8 cellular contexts compared by ENCODE assay signal in the genomic region with DNA sequence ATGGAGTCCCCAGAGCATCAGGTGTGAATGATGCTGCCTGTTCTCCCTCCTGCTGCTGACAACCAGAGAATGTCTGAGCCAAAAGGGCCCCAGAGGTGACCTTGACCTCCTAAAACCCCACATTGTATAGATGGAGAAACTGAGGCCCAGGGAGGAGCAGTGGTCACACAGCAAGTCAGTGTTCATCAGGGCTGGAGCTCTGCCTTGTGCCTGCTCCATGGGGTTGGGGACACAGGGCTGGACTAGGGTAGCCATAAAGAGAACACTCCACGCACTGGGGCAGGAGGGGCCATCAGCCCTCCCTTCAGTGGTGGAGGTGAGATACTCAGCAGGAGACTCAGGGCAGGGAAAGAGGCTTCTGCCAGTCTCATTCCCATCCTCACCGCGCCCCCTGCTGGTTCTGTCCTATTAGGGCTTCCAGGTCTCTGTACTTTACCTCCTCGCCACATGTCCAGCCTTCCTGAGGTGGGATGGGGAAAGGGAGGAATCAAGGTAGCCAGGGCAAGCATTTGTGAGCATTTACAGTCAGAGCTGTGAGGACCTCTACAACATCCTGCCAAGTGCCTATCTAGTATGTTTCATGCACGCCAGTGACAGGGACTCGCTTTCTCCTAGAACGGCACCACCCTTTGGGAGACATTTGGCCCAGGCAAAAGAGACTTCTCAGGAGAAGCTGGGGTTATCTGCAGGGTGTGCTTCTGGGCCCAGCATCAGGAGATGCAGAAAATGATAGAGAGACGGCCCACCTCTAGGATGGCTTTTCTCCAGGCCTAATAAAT. TPM values are rescaled to one million over a fixed set of nuclear protein-coding genes. Genes with fewer than 3 reads are reported as not detected.
DNase-seq lines count a peak whose midpoint lies in the region; ATAC-seq, FAIRE-seq and TF ChIP-seq lines count a peak whose summit lies in the region.

No MANE protein-coding gene starts in this region.

- peak; percentile 70 to 74 for ATAC-seq in activated naive CD4-positive, alpha-beta T cell treated with anti-CD3 and anti-CD28 coated beads, Interleukin-2, amount 50 U/mL, for 72 hours
- ATAC-seq in Right ventricle myocardium superior (ENCODE audit: poor library complexity), result peak; percentile 79
- ATAC-seq in HG03571 (IDR thresholded peaks at IDR 0.05; ENCODE audit: unreplicated experiment), result no peak

- peaks cover 23% of the 10 kb centered on the region for H3K4me1 Mint-ChIP-seq in Calu3 (ENCODE audit: low read depth, unreplicated experiment)

- no peaks in the 10 kb centered on the region for H3K27me3 Mint-ChIP-seq in Calu3 (ENCODE audit: unreplicated experiment)

- no peaks in the 10 kb centered on the region for H3K9me3 Mint-ChIP-seq in Calu3 (ENCODE audit: low read depth, unreplicated experiment)
- no peaks in the 10 kb centered on the region for H3K9me3 Mint-ChIP-seq in activated naive CD4-positive, alpha-beta T cell treated with anti-CD3 and anti-CD28 coated beads, Interleukin-2, amount 50 U/mL, for 72 hours

- intact Hi-C loops in Calu3 (cut with micrococcal nuclease; ENCODE audit: unreplicated experiment), result loop anchor here (5.0 kb wide), 1 partner anchor 105 kb away; no protein-coding TSS in a partner anchor
- intact Hi-C loops in Right ventricle myocardium superior (cut with DNase I), result loop anchor here (2.0 kb wide), 1 partner anchor 101 kb away; no protein-coding TSS in a partner anchor

- no peak overlapping the region for H3K4me3 Mint-ChIP-seq in Calu3 (ENCODE audit: low read depth, unreplicated experiment)

- H3K27ac Mint-ChIP-seq in Calu3 (ENCODE audit: unreplicated experiment), result peak overlapping the region; percentile 63
- H3K27ac Mint-ChIP-seq in activated naive CD4-positive, alpha-beta T cell treated with anti-CD3 and anti-CD28 coated beads, Interleukin-2, amount 50 U/mL, for 72 hours, result no peak overlapping the region

- TF ChIP-seq CTCF in Calu3 (IDR thresholded peaks at IDR 0.05; ENCODE audit: unreplicated experiment), result peak; percentile 67

- peak; percentile 82 for DNase-seq in Calu3
- DNase-seq in HTR-8/SVneo (ENCODE audit: insufficient read length, low spot score), result peak; percentile 73
- DNase-seq in SK-N-DZ (ENCODE audit: low spot score), result peak; percentile 84
- peak; percentile 59 to 73 for DNase-seq in activated naive CD4-positive, alpha-beta T cell treated with anti-CD3 and anti-CD28 coated beads, Interleukin-2, amount 50 U/mL, for 72 hours (ENCODE audit: low spot score in 2 of 2)
- peak; percentile 78 for DNase-seq in Right ventricle myocardium superior
- peak; percentile 11 for DNase-seq in pulmonary artery endothelial cell (ENCODE audit: low read depth, low spot score)
- DNase-seq in MV-4-11 (lab: John Stamatoyannopoulos, UW), result no peak

- no TSS peak for BruUV-seq in Calu3 (replicated peaks; lab: Mats Ljungman, UMichigan)

- FAIRE-seq in HTR-8/SVneo (lab: Jason Lieb, UNC), result no peak

- CTCF ChIA-PET in Calu3 (lab: Charles Lee), result interaction anchor here (0.6 to 1.9 kb wide), 7 partner anchors 9 to 173 kb away, joined by 3 to 8 read pairs (median 3); no protein-coding TSS in a partner anchor

- peaks cover 5% of the 10 kb centered on the region for H3K36me3 Mint-ChIP-seq in Calu3 (ENCODE audit: insufficient read depth, unreplicated experiment)
- H3K36me3 Mint-ChIP-seq in activated naive CD4-positive, alpha-beta T cell treated with anti-CD3 and anti-CD28 coated beads, Interleukin-2, amount 50 U/mL, for 72 hours, result no peaks in the 10 kb centered on the region

RNA-seq across cellular contexts. Expression of gene NEU3, which starts 43.2 kb away (rescaled TPM):
- 11.4 and 14.2 TPM in 2 replicates for total RNA-seq in Calu3 (2022)
- polyA plus RNA-seq in SK-N-DZ (2014; cell fraction: cytosol; rRNA removed), result 13.5 and 19.4 TPM in 2 replicates
- polyA plus RNA-seq in SK-N-DZ (2014; cell fraction: nucleus; rRNA removed), result 12.5 and 13.2 TPM in 2 replicates
- total RNA-seq in activated naive CD4-positive, alpha-beta T cell treated with anti-CD3 and anti-CD28 coated beads, Interleukin-2, amount 50 U/mL, for 72 hours, result 10 to 100 TPM; 18.3 to 23.0 TPM
- total RNA-seq in Right ventricle myocardium superior, result 3.5 TPM
- total RNA-seq in pulmonary artery endothelial cell, result 5.2 and 6.9 TPM in 2 replicates
